In the genomic region with DNA sequence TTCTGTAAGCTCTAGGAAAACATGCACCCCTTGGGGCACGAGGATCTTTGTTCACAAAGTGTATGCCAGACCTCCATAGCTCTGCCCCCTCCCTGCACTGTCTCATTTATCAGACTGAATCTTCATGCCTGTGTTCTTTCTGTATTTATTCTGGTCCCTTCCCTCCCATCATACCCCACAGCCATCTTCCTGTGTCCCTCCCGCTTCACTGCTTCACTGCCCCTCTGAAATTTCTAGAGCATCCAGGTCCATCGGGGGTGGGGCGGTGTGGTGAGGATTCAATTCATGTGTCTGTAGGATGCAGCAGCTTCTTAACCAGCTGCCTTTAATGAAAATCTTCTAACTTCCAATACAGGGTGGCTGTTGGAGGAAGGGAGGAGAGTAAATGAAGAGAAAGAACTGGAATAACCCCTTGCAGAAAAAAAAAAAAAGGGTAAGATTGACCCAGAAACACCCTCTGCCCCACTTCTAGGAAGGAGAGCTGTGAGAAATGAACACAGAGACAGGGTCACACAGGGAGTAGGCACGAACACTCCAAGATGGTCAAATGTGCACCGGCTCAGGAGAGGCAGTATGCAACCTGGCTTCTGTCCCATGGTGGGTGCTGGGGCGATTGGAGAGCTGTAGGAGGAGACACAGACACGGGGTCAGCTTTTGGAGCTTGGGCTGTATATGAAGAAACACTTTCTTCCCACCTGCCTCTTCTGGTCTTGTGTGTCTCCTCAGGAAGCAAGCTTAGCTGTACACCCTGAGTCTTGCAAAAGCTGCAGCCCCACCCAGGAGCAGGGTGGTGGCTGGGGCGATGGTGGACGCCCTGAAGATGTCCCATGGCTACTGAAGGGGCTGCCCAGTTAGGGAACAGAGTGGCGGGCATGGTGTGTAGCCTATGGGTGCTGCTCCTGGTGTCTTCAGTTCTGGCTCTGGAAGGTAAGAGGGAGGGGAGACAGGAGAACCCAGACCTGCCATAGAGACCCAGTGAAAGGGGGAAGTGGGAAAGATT, we compare ENCODE assay signal across 23 cellular contexts. TPM values are rescaled to one million over a fixed set of nuclear protein-coding genes. Genes with fewer than 3 reads are reported as not detected.
"Had no signal": no experiment of that assay in that cellular context is flagged by ENCODE, and none has a peak within 500 bp of the region (broad histone marks: within the 10 kb centered on the region; RNA-seq: fewer than 3 reads in every experiment).

No MANE protein-coding gene starts in this region.

- H3K36me3 ChIP-seq: ovary had no signal

- H3K27me3 Mint-ChIP-seq: activated B cell treated with CpG ODN at 0.5 μM for 24 hours; activated naive CD8-positive, alpha-beta T cell treated with anti-CD3 and anti-CD28 coated beads, Interleukin-2, amount 10 ng/mL, durations not matched to agents 7 days and 5 days; naive B cell; stimulated activated naive CD8-positive, alpha-beta T cell treated with anti-CD3 and anti-CD28 coated beads, Interleukin-15, Interleukin-2, amounts not matched to agents 100 ng/mL and 50 ng/mL, for 24 hours had no signal

- ATAC-seq: body of pancreas, mucosa of descending colon, psoas muscle, right cardiac atrium had no signal

- H3K4me3 Mint-ChIP-seq: activated B cell treated with CpG ODN at 0.5 μM for 24 hours; activated naive CD8-positive, alpha-beta T cell treated with anti-CD3 and anti-CD28 coated beads, Interleukin-2, amount 10 ng/mL, durations not matched to agents 7 days and 5 days; activated T-helper 1 cell treated with anti-CD3 and anti-CD28 coated beads, Interleukin-12 subunit alpha, Interleukin-12 subunit beta, Interleukin-2, Interleukin-4 antibody, amounts not matched to agents 30 ng/mL and 10 ng/mL and 1 ng/mL, durations not matched to agents 14 hours and 24 hours and 36 hours; naive B cell; stimulated activated naive CD8-positive, alpha-beta T cell treated with anti-CD3 and anti-CD28 coated beads, Interleukin-15, Interleukin-2, amounts not matched to agents 100 ng/mL and 50 ng/mL, for 24 hours had no signal

- H3K27me3 ChIP-seq: body of pancreas, dorsolateral prefrontal cortex, ovary, tibial nerve had no signal

- H3K4me3 ChIP-seq: body of pancreas, dorsolateral prefrontal cortex, mucosa of descending colon, ovary, psoas muscle, tibial nerve had no signal

- DNase-seq: activated B cell treated with CpG ODN at 0.5 μM for 24 hours; activated CD4-positive, alpha-beta T cell treated with anti-CD3 and anti-CD28 coated beads for 4 hours; activated naive CD8-positive, alpha-beta T cell treated with anti-CD3 and anti-CD28 coated beads, Interleukin-2, amount 10 ng/mL, durations not matched to agents 7 days and 5 days; amygdala; body of pancreas; dorsolateral prefrontal cortex; erythroblast; head of caudate nucleus; mesenchymal stem cell; mucosa of descending colon; naive B cell; ovary; psoas muscle; right cardiac atrium had no signal

- H3K9me3 Mint-ChIP-seq: activated B cell treated with CpG ODN at 0.5 μM for 24 hours; activated naive CD8-positive, alpha-beta T cell treated with anti-CD3 and anti-CD28 coated beads, Interleukin-2, amount 10 ng/mL, durations not matched to agents 7 days and 5 days; activated T-helper 1 cell treated with anti-CD3 and anti-CD28 coated beads, Interleukin-12 subunit alpha, Interleukin-12 subunit beta, Interleukin-2, Interleukin-4 antibody, amounts not matched to agents 30 ng/mL and 10 ng/mL and 1 ng/mL, durations not matched to agents 14 hours and 24 hours and 36 hours; naive B cell; stimulated activated naive CD8-positive, alpha-beta T cell treated with anti-CD3 and anti-CD28 coated beads, Interleukin-15, Interleukin-2, amounts not matched to agents 100 ng/mL and 50 ng/mL, for 24 hours had no signal

- H3K4me1 ChIP-seq: psoas muscle had no signal

- H3K9me3 ChIP-seq: body of pancreas, mucosa of descending colon, ovary, psoas muscle, tibial nerve had no signal

- H3K36me3 Mint-ChIP-seq: activated naive CD8-positive, alpha-beta T cell treated with anti-CD3 and anti-CD28 coated beads, Interleukin-2, amount 10 ng/mL, durations not matched to agents 7 days and 5 days had no signal

- H3K27ac Mint-ChIP-seq: activated B cell treated with CpG ODN at 0.5 μM for 24 hours; activated naive CD8-positive, alpha-beta T cell treated with anti-CD3 and anti-CD28 coated beads, Interleukin-2, amount 10 ng/mL, durations not matched to agents 7 days and 5 days; activated T-helper 1 cell treated with anti-CD3 and anti-CD28 coated beads, Interleukin-12 subunit alpha, Interleukin-12 subunit beta, Interleukin-2, Interleukin-4 antibody, amounts not matched to agents 30 ng/mL and 10 ng/mL and 1 ng/mL, durations not matched to agents 14 hours and 24 hours and 36 hours; stimulated activated naive CD8-positive, alpha-beta T cell treated with anti-CD3 and anti-CD28 coated beads, Interleukin-15, Interleukin-2, amounts not matched to agents 100 ng/mL and 50 ng/mL, for 24 hours had no signal

- FAIRE-seq: colon, endometrium, frontal cortex, urothelium cell line had no signal

- H3K4me1 Mint-ChIP-seq: activated B cell treated with CpG ODN at 0.5 μM for 24 hours had no signal

- H3K27ac ChIP-seq: body of pancreas, ovary, psoas muscle, tibial nerve had no signal

RNA-seq across cellular contexts. Expression of gene TRPV6, which starts 22.8 kb away (rescaled TPM):
- total RNA-seq: activated B cell treated with CpG ODN at 0.5 μM for 24 hours; activated naive CD8-positive, alpha-beta T cell treated with anti-CD3 and anti-CD28 coated beads, Interleukin-2, amount 10 ng/mL, durations not matched to agents 7 days and 5 days; activated T-helper 1 cell treated with anti-CD3 and anti-CD28 coated beads, Interleukin-12 subunit alpha, Interleukin-12 subunit beta, Interleukin-2, Interleukin-4 antibody, amounts not matched to agents 30 ng/mL and 10 ng/mL and 1 ng/mL, durations not matched to agents 14 hours and 24 hours and 36 hours; cardiac septum; psoas muscle; right cardiac atrium; skeletal muscle tissue had no signal
- polyA plus RNA-seq: right cardiac atrium had no signal
